Comparison of ENCODE assay signal across 1 cellular context in the genomic region with DNA sequence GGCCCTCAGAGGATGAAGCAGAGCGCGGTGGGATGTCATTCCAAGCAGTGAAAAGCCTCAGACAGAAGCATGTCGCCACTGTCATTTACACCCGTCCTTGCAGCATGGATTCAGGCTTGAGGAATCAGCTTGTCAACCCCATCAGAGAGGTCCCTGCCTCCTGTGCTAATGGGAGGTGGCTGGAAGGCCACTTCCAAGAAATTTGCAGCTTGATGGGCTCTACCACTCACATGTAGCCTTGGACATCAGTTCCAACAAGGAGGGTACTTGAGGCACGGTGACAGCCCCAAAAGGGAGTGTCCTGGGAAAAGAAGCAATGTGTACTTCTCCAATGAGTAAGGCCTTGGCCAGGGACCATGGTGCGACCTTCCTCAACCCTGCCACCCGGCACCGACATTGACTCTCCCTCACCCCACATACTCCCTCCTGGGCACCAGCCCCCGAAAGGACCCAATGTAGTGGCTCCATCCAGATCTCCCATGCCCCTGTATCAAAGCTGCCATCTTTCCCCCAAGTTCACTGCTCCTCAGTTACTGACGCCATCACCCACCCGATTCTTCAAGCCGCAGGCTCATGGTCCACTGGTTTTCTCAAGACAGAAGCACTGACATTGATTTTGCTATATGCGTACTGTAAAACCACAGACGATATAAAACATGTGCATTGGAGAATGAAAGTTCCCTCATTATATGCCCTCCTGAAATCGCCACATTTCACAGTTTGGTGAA.
TF ChIP-seq lines count a peak whose summit lies in the region.

No MANE protein-coding gene starts in this region.

TF ChIP-seq in IMR-90, 13 proteins besides CTCF, POLR2A, EP300 and RAD21 (continued from another document):
- no peak for TF ChIP-seq USF2 (IDR thresholded peaks at IDR 0.05; ENCODE audit: low read depth, low read length)
- TF ChIP-seq, protein P1, sequence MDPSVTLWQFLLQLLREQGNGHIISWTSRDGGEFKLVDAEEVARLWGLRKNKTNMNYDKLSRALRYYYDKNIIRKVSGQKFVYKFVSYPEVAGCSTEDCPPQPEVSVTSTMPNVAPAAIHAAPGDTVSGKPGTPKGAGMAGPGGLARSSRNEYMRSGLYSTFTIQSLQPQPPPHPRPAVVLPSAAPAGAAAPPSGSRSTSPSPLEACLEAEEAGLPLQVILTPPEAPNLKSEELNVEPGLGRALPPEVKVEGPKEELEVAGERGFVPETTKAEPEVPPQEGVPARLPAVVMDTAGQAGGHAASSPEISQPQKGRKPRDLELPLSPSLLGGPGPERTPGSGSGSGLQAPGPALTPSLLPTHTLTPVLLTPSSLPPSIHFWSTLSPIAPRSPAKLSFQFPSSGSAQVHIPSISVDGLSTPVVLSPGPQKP (IDR thresholded peaks at IDR 0.05; ENCODE audit: borderline replicate concordance, low read depth, low read length) = no peak
- TF ChIP-seq MAFK (IDR thresholded peaks at IDR 0.05; ENCODE audit: low read depth, low read length) = no peak
- TF ChIP-seq RCOR1 (IDR thresholded peaks at IDR 0.05; ENCODE audit: insufficient replicate concordance, low read length) = no peak
- no peak for TF ChIP-seq CEBPB (IDR thresholded peaks at IDR 0.05; ENCODE audit: low read depth, low read length)
- no peak for TF ChIP-seq FOS (IDR thresholded peaks at IDR 0.05; ENCODE audit: low read depth, low read length)
- TF ChIP-seq RFX5 (IDR thresholded peaks at IDR 0.05; ENCODE audit: low read depth, low read length) = no peak
TF ChIP-seq in IMR-90: peak in this region for 0.
